In the genomic region with DNA sequence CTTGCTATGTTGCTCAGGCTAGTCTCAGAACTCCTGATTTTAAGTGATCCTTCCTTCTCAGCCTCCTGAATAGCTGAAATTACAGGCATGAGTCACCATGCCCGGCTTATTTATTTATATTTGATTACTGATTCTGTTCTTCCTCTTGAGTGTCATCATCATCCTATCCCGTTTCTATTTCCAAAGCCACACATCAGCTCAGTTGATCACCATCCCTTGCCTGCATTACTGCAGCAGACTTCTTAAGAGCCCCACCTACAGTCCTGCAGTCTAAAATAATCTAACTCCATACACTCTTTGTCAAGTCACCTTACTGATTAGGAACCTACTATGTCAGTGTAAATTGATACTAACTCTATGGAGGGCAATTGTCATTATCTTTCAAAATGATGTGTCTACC, we compare ENCODE assay signal across 16 cellular contexts.
DNase-seq lines count a peak whose midpoint lies in the region; ATAC-seq, FAIRE-seq and TF ChIP-seq lines count a peak whose summit lies in the region.
"Had no signal": no experiment of that assay in that cellular context is flagged by ENCODE, and none has a peak within 500 bp of the region (broad histone marks: within the 10 kb centered on the region; RNA-seq: fewer than 3 reads in every experiment).

No MANE protein-coding gene starts in this region.

- 0 out of 2 replicates have a peak, but pooled peaks have one; percentile 3 for TF ChIP-seq RAD21 in GM12878 (IDR thresholded peaks at IDR 0.05; ENCODE audit: insufficient read depth, low read depth, low read length)

- DNase-seq in EH (ENCODE audit: low read depth) (peak; percentile 84), NCI-H2029 (lab: John Stamatoyannopoulos, UW) (peak; percentile 10), GM12878 (ENCODE audit: low read depth, low spot score) (no peak), foreskin keratinocyte (no peak), esophagus muscularis mucosa (ENCODE audit: extremely low spot score) (no peak), glomerular visceral epithelial cell (ENCODE audit: extremely low spot score) (no peak), NOMO-1 treated with dmso at 0.1 percent for 144 hours (lab: John Stamatoyannopoulos, UW; ENCODE audit: unreplicated experiment) (no peak)
- DNase-seq: C1 segment of cervical spinal cord; esophagus squamous epithelium; NCI-H1694 treated with DMSO at 0.1 percent for 48 hours; stimulated activated naive CD8-positive, alpha-beta T cell treated with anti-CD3 and anti-CD28 coated beads, Interleukin-15, Interleukin-2, amounts not matched to agents 100 U/mL and 50 U/mL, for 24 hours; T-cell had no signal

- in situ Hi-C loops in GM12878 (cut with MboI), result no loop called here

- H3K4me1 ChIP-seq in GM12878 (ENCODE audit: control insufficient read depth, insufficient read depth, low read length) (no peaks in the 10 kb centered on the region), foreskin keratinocyte (no peaks in the 10 kb centered on the region), esophagus muscularis mucosa (peaks cover 1 to 20% (median 6%) of the 10 kb centered on the region in 4 donors)

- intact Hi-C loops in GM12878 (cut with micrococcal nuclease; ENCODE audit: unreplicated experiment) (no loop called here), esophagus muscularis mucosa (cut with DNase I) (no loop called here)

- POLR2A ChIA-PET in GM12878 (lab: Charles Lee), result no interaction called here

- FAIRE-seq in GM12878 (lab: Jason Lieb, UNC), result no peak
- FAIRE-seq: colon, GM19239 had no signal

- no peak overlapping the region for H3K4me2 ChIP-seq in GM12878 (ENCODE audit: control insufficient read depth, insufficient read depth)

- RAD21 ChIA-PET in GM12878 (lab: Charles Lee; ENCODE audit: unreplicated experiment), result no interaction called here

- no peaks in the 10 kb centered on the region for H4K20me1 ChIP-seq in GM12878 (ENCODE audit: control insufficient read depth, insufficient read depth)

- no TSS peak for BruUV-seq in GM12878 (replicated peaks; lab: Mats Ljungman, UMichigan)

- H3K27ac ChIP-seq in GM12878 (ENCODE audit: control insufficient read depth, insufficient read depth) (no peak overlapping the region), foreskin keratinocyte (no peak overlapping the region), esophagus muscularis mucosa (replicated peaks in 1 of 4) (peak overlapping the region in 1 of 4 donors; percentile 1)
- H3K27ac ChIP-seq: esophagus squamous epithelium had no signal

- WGBS in GM12878 (ENCODE audit: insufficient coverage, insufficient replicate concordance, low lambda C conversion rate, missing lambda C conversion rate), result 2% methylated on average over 2 of the region's 2 CpGs
- WGBS in esophagus muscularis mucosa, result 22% methylated on average over 2 of the region's 2 CpGs

- TF ChIP-seq CTCF in GM12878 (IDR thresholded peaks at IDR 0.05 in 2 of 3, conservative IDR thresholded peaks at IDR 0.05 in 1 of 3; ENCODE audit: control insufficient read depth in 2 of 3, extremely low read depth in 1 of 3, insufficient read depth in 1 of 3, low read depth in 3 of 3, low read length in 3 of 3), result no peak
- TF ChIP-seq CTCF in foreskin keratinocyte (conservative IDR thresholded peaks at IDR 0.05), result no peak
- no peak for TF ChIP-seq CTCF in esophagus muscularis mucosa (IDR thresholded peaks at IDR 0.05)

- H3K79me2 ChIP-seq in GM12878 (ENCODE audit: control insufficient read depth, insufficient read depth, low read length), result no peaks in the 10 kb centered on the region

- H3K9me3 ChIP-seq in GM12878 (replicated peaks; ENCODE audit: control insufficient read depth, insufficient read depth, low read length), result no peaks in the 10 kb centered on the region
- no peaks in the 10 kb centered on the region for H3K9me3 ChIP-seq in esophagus muscularis mucosa
- H3K9me3 ChIP-seq: esophagus squamous epithelium had no signal

- ATAC-seq in GM12878 (no peak), foreskin keratinocyte (peak; percentile 44), GM21528 (IDR thresholded peaks at IDR 0.05; ENCODE audit: low FRiP score, unreplicated experiment) (no peak)
- ATAC-seq: stimulated activated naive CD8-positive, alpha-beta T cell treated with anti-CD3 and anti-CD28 coated beads, Interleukin-15, Interleukin-2, amounts not matched to agents 100 U/mL and 50 U/mL, for 24 hours; T-cell; WTC11 had no signal

- TF ChIP-seq POLR2A in GM12878 (IDR thresholded peaks at IDR 0.05; ENCODE audit: low read depth, low read length) (no peak), esophagus muscularis mucosa (IDR thresholded peaks at IDR 0.05; ENCODE audit: low read depth) (no peak)

- SMC1A ChIA-PET in GM12878 (lab: Charles Lee; ENCODE audit: uncharacterized antibody, unreplicated experiment), result no interaction called here

- H3K27me3 ChIP-seq in GM12878 (replicated peaks in 1 of 2; ENCODE audit: control insufficient read depth in 2 of 2, insufficient read depth in 2 of 2, low read length in 1 of 2), result no peaks in the 10 kb centered on the region
- H3K27me3 ChIP-seq in foreskin keratinocyte, result no peaks in the 10 kb centered on the region
- no peaks in the 10 kb centered on the region for H3K27me3 ChIP-seq in esophagus muscularis mucosa
- H3K27me3 ChIP-seq: esophagus squamous epithelium had no signal

- H3K4me3 ChIP-seq in GM12878 (no peak overlapping the region), esophagus muscularis mucosa (no peak overlapping the region)
- H3K4me3 ChIP-seq: esophagus squamous epithelium had no signal

- no peak overlapping the region for H3K9ac ChIP-seq in GM12878 (ENCODE audit: control insufficient read depth, insufficient read depth, low read length)

- CTCF ChIA-PET in GM12878 (lab: Yijun Ruan, JAX), result interaction anchor here (1.6 kb wide), 1 partner anchor 31 kb away, joined by 5 read pairs; no protein-coding TSS in a partner anchor

- no peak overlapping the region for H2AFZ ChIP-seq in GM12878 (ENCODE audit: control insufficient read depth, low read depth, low read length)

- no peak for TF ChIP-seq EP300 in GM12878 (IDR thresholded peaks at IDR 0.05; ENCODE audit: borderline replicate concordance in 1 of 2, control insufficient read depth in 1 of 2, low read depth in 2 of 2, low read length in 2 of 2)
- TF ChIP-seq EP300 in esophagus muscularis mucosa (IDR thresholded peaks at IDR 0.05), result no peak

- H3K36me3 ChIP-seq in GM12878 (ENCODE audit: control insufficient read depth in 2 of 2, insufficient read depth in 2 of 2, low read length in 1 of 2) (no peaks in the 10 kb centered on the region), esophagus muscularis mucosa (no peaks in the 10 kb centered on the region)
- H3K36me3 ChIP-seq: esophagus squamous epithelium had no signal

TF ChIP-seq in GM12878, 131 proteins besides CTCF, POLR2A, EP300 and RAD21 (continues in another document):
- no peak for TF ChIP-seq MEF2A (IDR thresholded peaks at IDR 0.05; ENCODE audit: insufficient read depth, low read depth, low read length)
- TF ChIP-seq, protein P1, sequence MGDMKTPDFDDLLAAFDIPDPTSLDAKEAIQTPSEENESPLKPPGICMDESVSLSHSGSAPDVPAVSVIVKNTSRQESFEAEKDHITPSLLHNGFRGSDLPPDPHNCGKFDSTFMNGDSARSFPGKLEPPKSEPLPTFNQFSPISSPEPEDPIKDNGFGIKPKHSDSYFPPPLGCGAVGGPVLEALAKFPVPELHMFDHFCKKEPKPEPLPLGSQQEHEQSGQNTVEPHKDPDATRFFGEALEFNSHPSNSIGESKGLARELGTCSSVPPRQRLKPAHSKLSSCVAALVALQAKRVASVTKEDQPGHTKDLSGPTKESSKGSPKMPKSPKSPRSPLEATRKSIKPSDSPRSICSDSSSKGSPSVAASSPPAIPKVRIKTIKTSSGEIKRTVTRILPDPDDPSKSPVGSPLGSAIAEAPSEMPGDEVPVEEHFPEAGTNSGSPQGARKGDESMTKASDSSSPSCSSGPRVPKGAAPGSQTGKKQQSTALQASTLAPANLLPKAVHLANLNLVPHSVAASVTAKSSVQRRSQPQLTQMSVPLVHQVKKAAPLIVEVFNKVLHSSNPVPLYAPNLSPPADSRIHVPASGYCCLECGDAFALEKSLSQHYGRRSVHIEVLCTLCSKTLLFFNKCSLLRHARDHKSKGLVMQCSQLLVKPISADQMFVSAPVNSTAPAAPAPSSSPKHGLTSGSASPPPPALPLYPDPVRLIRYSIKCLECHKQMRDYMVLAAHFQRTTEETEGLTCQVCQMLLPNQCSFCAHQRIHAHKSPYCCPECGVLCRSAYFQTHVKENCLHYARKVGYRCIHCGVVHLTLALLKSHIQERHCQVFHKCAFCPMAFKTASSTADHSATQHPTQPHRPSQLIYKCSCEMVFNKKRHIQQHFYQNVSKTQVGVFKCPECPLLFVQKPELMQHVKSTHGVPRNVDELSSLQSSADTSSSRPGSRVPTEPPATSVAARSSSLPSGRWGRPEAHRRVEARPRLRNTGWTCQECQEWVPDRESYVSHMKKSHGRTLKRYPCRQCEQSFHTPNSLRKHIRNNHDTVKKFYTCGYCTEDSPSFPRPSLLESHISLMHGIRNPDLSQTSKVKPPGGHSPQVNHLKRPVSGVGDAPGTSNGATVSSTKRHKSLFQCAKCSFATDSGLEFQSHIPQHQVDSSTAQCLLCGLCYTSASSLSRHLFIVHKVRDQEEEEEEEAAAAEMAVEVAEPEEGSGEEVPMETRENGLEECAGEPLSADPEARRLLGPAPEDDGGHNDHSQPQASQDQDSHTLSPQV (IDR thresholded peaks at IDR 0.05), result no peak

Comparison
In these comparisons a context has a peak if more than half of its experiments do, and no peak if none do; other contexts are left out.
1. DNase-seq: peak in EH (single experiment) and NCI-H2029 (single experiment); none in GM12878 (single experiment), foreskin keratinocyte (0 of 2), esophagus muscularis mucosa (single experiment), glomerular visceral epithelial cell (single experiment) and NOMO-1 treated with dmso at 0.1 percent for 144 hours (single experiment).